9 cellular contexts compared by ENCODE assay signal in the genomic region with DNA sequence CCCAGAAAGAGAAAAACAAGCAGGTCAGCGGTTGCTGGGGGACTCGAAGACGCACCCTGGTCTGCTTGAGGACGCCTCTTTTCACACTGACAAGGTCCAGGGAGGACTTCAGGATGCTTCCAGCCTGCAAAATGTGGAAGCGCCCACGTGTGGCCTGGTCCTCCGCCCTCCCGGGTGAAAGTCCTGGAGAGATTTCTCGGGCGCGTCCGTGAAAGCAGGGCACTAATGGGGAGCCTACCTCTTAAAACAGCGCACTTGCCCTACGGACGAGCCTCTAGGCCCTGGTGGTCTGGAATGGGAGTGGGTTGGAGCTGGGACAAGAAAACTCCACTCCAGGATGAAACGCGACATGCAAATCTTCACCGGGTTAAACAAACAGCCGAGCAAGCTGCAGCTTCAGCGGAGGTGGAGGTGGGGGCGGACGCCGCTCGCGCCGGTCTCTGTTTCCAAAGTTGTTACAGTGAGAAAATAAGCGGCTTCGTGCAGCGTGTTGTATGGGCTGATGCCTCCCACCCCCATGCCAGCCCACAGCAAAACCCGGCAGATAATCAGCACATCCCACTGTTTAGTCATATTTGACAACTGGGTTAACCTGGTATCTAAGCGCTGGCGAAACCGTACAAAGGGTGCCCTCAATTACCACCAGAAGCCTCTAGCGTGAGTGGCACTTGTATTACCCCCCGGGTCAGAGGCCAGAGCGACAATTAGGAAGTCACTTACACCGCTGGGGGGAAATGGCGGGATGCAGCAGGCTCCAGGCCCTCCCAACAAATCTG. TPM values are rescaled to one million over a fixed set of nuclear protein-coding genes. Genes with fewer than 3 reads are reported as not detected.
A peak's percentile ranks its signal among the peaks of the same experiment; 100 is the strongest.
DNase-seq lines count a peak whose midpoint lies in the region; ATAC-seq and TF ChIP-seq lines count a peak whose summit lies in the region.
"Had no signal": no experiment of that assay in that cellular context is flagged by ENCODE, and none has a peak within 500 bp of the region (broad histone marks: within the 10 kb centered on the region; RNA-seq: fewer than 3 reads in every experiment).

No MANE protein-coding gene starts in this region.

- peaks cover 2% of the 10 kb centered on the region for H3K27me3 ChIP-seq in GM06990 (replicated peaks; ENCODE audit: control insufficient read depth, insufficient read depth, low read length)
- peaks cover 98% of the 10 kb centered on the region for H3K27me3 ChIP-seq in NT2/D1 (ENCODE audit: insufficient read depth, insufficient read length)
- peaks cover 98% of the 10 kb centered on the region for H3K27me3 ChIP-seq in osteoblast (ENCODE audit: insufficient read depth, low read length)

- no peak overlapping the region for H3K9ac ChIP-seq in NT2/D1 (ENCODE audit: insufficient read length, low read depth)

- H3K4me2 ChIP-seq in osteoblast (ENCODE audit: insufficient read depth, low read length): peak overlapping the region; percentile 28

- no peaks in the 10 kb centered on the region for H3K79me2 ChIP-seq in osteoblast (ENCODE audit: insufficient read depth, low read length)

- H3K4me1 ChIP-seq in NT2/D1 (ENCODE audit: insufficient read depth, insufficient read length) (peaks cover 18% of the 10 kb centered on the region), osteoblast (ENCODE audit: insufficient read depth, low read length) (peaks cover 5% of the 10 kb centered on the region)

- H3K4me3 ChIP-seq in GM06990 (replicated peaks; ENCODE audit: low read depth, low read length) (peak overlapping the region; percentile 59), NT2/D1 (ENCODE audit: insufficient read length, low read depth) (peak overlapping the region; percentile 9), osteoblast (ENCODE audit: insufficient read depth, low read length) (no peak overlapping the region)
- H3K4me3 ChIP-seq: gastrocnemius medialis had no signal

- no peaks in the 10 kb centered on the region for H3K36me3 ChIP-seq in GM06990 (ENCODE audit: control insufficient read depth, insufficient read depth, low read length)
- H3K36me3 ChIP-seq in NT2/D1 (ENCODE audit: insufficient read depth, insufficient read length, low read length): no peaks in the 10 kb centered on the region
- H3K36me3 ChIP-seq in osteoblast (ENCODE audit: insufficient read depth, low read length): no peaks in the 10 kb centered on the region
- H3K36me3 ChIP-seq: gastrocnemius medialis had no signal

- ATAC-seq in omental fat pad (ENCODE audit: low FRiP score) (no peak), GM18511 (IDR thresholded peaks at IDR 0.05; ENCODE audit: unreplicated experiment) (no peak), GM21390 (IDR thresholded peaks at IDR 0.05; ENCODE audit: unreplicated experiment) (no peak)
- ATAC-seq: gastrocnemius medialis had no signal

- DNase-seq in GM06990 (ENCODE audit: extremely low read depth, insufficient read length) (peak; percentile 31), NT2/D1 (ENCODE audit: low read depth, low spot score) (no peak), ecto neural progenitor cell (ENCODE audit: low spot score) (peak; percentile 63), osteoblast (ENCODE audit: insufficient read length, low spot score, missing footprints) (peak; percentile 75), omental fat pad (ENCODE audit: low spot score) (no peak)
- DNase-seq: gastrocnemius medialis had no signal

- H2AFZ ChIP-seq in osteoblast (ENCODE audit: low read length): no peak overlapping the region

- H3K27ac ChIP-seq in osteoblast (ENCODE audit: low read depth, low read length): no peak overlapping the region
- H3K27ac ChIP-seq: gastrocnemius medialis, RWPE1 had no signal

- no peak for TF ChIP-seq CTCF in GM06990 (IDR thresholded peaks at IDR 0.05; ENCODE audit: insufficient read depth, low read length, poor library complexity, severe bottlenecking)
- no peak for TF ChIP-seq CTCF in osteoblast (IDR thresholded peaks at IDR 0.05; ENCODE audit: extremely low read depth, low read depth, low read length)
- TF ChIP-seq CTCF in omental fat pad (IDR thresholded peaks at IDR 0.05): no peak

- H3K9me3 ChIP-seq in NT2/D1 (ENCODE audit: insufficient read depth, low read length) (no peaks in the 10 kb centered on the region), osteoblast (ENCODE audit: low read depth, low read length) (no peaks in the 10 kb centered on the region)
- H3K9me3 ChIP-seq: gastrocnemius medialis had no signal

- no peaks in the 10 kb centered on the region for H4K20me1 ChIP-seq in osteoblast (ENCODE audit: insufficient read depth, low read length)

RNA-seq across cellular contexts. Expression of gene SP9, which starts 1.1 kb away (rescaled TPM):
- total RNA-seq in osteoblast: not detected in 2 replicates
- not detected for total RNA-seq in omental fat pad

Comparison
In these comparisons a context has a peak if more than half of its experiments do, and no peak if none do; other contexts are left out.
1. DNase-seq: peak in GM06990 (single experiment), ecto neural progenitor cell (single experiment) and osteoblast (single experiment); none in NT2/D1 (single experiment) and omental fat pad (single experiment).